In genomic region chr13:51833980-51834379, GRCh38 we compare ENCODE assay signal across 18 cellular contexts. TPM values are rescaled to one million over a fixed set of nuclear protein-coding genes. Genes with fewer than 3 reads are reported as not detected.
A peak's percentile ranks its signal among the peaks of the same experiment; 100 is the strongest.
DNase-seq lines count a peak whose midpoint lies in the region; ATAC-seq and TF ChIP-seq lines count a peak whose summit lies in the region.
"Had no signal": no experiment of that assay in that cellular context is flagged by ENCODE, and none has a peak within 500 bp of the region (broad histone marks: within the 10 kb centered on the region; RNA-seq: fewer than 3 reads in every experiment).

No MANE protein-coding gene starts in this region.

- no peak overlapping the region for H2BK15ac ChIP-seq in neuronal stem cell (ENCODE audit: low read length)

- H3K4me2 ChIP-seq in BLaER1 treated with 17β-estradiol and CSF1 and Interleukin-3, amounts not matched to agents 10 nM and 100 nM = peak overlapping the region; percentile 24 to 77 (median 60); a peak in 21 of 22 replicates
- H3K4me2 ChIP-seq in neuronal stem cell (ENCODE audit: insufficient read depth, low read length, poor library complexity, severe bottlenecking) = no peak overlapping the region

- H2AK5ac ChIP-seq in neuronal stem cell (ENCODE audit: low read depth, low read length) = peak overlapping the region; percentile 44

- no peaks in the 10 kb centered on the region for H3K36me3 ChIP-seq in BLaER1 treated with 17β-estradiol and CSF1 and Interleukin-3, amounts not matched to agents 10 nM and 100 nM
- no peaks in the 10 kb centered on the region for H3K36me3 ChIP-seq in neuronal stem cell (replicated peaks in 1 of 2; ENCODE audit: control insufficient read depth in 2 of 2, insufficient read depth in 2 of 2, low read length in 2 of 2)
- no peaks in the 10 kb centered on the region for H3K36me3 ChIP-seq in testis (ENCODE audit: low read depth, missing control alignments)

- 0 out of 22 replicates have a peak overlapping the region, but pooled peaks of 1 of the 11 experiments have one; percentile 14 for H3K27ac ChIP-seq in BLaER1 treated with 17β-estradiol and CSF1 and Interleukin-3, amounts not matched to agents 10 nM and 100 nM
- H3K27ac ChIP-seq in neuronal stem cell (replicated peaks; ENCODE audit: low read length) (no peak overlapping the region), testis (no peak overlapping the region)

- H3K4me1 ChIP-seq in BLaER1 treated with 17β-estradiol and CSF1 and Interleukin-3, amounts not matched to agents 10 nM and 100 nM = peaks cover 29 to 56% (median 43%) of the 10 kb centered on the region in 10 experiments
- H3K4me1 ChIP-seq in neuronal stem cell (ENCODE audit: control insufficient read depth in 2 of 2, insufficient read depth in 1 of 2, low read depth in 1 of 2, low read length in 2 of 2) (no peaks in the 10 kb centered on the region), testis (peaks cover 4% of the 10 kb centered on the region)

- peak; percentile 18 for DNase-seq in activated CD8-positive, alpha-beta T cell treated with anti-CD3 and anti-CD28 coated beads, Interleukin-2, amount 10 ng/mL, durations not matched to agents 7 days and 5 days
- no peak for DNase-seq in activated CD8-positive, alpha-beta T cell treated with anti-CD3 and anti-CD28 coated beads for 36 hours
- DNase-seq in NB4 (ENCODE audit: low read depth) = peak; percentile 61
- no peak for DNase-seq in neuronal stem cell (ENCODE audit: low spot score)
- DNase-seq in testis = no peak
- DNase-seq in posterior vena cava (ENCODE audit: low spot score) = no peak
- DNase-seq: 8988T; AML-193; CD4-positive, alpha-beta T cell; DMS153; DMS79 treated with DMSO at 0.1 percent for 48 hours; GDM1; HCEC 1CT; HFFc6 had no signal

- CTCF ChIA-PET in activated CD8-positive, alpha-beta T cell treated with anti-CD3 and anti-CD28 coated beads, Interleukin-2, amount 10 ng/mL, durations not matched to agents 7 days and 5 days (lab: Charles Lee) = interaction anchor here (0.8 to 9.4 kb wide), 9 partner anchors 8 to 178 kb away, joined by 3 to 251 read pairs (median 8); partner anchors contain the start of gene ALG11
- CTCF ChIA-PET in activated CD8-positive, alpha-beta T cell treated with anti-CD3 and anti-CD28 coated beads for 36 hours (lab: Charles Lee) = interaction anchor here (1.2 to 5.8 kb wide), 6 partner anchors 9 to 19 kb away, joined by 3 to 150 read pairs (median 5); partner anchors contain the start of gene TMEM272

- POLR2A ChIA-PET in activated CD8-positive, alpha-beta T cell treated with anti-CD3 and anti-CD28 coated beads, Interleukin-2, amount 10 ng/mL, durations not matched to agents 7 days and 5 days (lab: Charles Lee) = interaction anchor here (1.0 kb wide), 1 partner anchor 12 kb away, joined by 3 read pairs; no protein-coding TSS in a partner anchor
- POLR2A ChIA-PET in activated CD8-positive, alpha-beta T cell treated with anti-CD3 and anti-CD28 coated beads for 36 hours (lab: Charles Lee) = interaction anchor here (1.7 kb wide), 1 partner anchor 15 kb away, joined by 4 read pairs; no protein-coding TSS in a partner anchor

- no peak overlapping the region for H3K27ac Mint-ChIP-seq in activated CD8-positive, alpha-beta T cell treated with anti-CD3 and anti-CD28 coated beads, Interleukin-2, amount 10 ng/mL, durations not matched to agents 7 days and 5 days
- no peak overlapping the region for H3K27ac Mint-ChIP-seq in activated CD8-positive, alpha-beta T cell treated with anti-CD3 and anti-CD28 coated beads for 36 hours
- H3K27ac Mint-ChIP-seq: CD4-positive, alpha-beta T cell; HFFc6 had no signal

- no peak overlapping the region for H3K4me3 Mint-ChIP-seq in activated CD8-positive, alpha-beta T cell treated with anti-CD3 and anti-CD28 coated beads, Interleukin-2, amount 10 ng/mL, durations not matched to agents 7 days and 5 days
- no peak overlapping the region for H3K4me3 Mint-ChIP-seq in activated CD8-positive, alpha-beta T cell treated with anti-CD3 and anti-CD28 coated beads for 36 hours
- H3K4me3 Mint-ChIP-seq: CD4-positive, alpha-beta T cell; HFFc6 had no signal

- H2BK5ac ChIP-seq in neuronal stem cell (ENCODE audit: low read length) = no peak overlapping the region

- TF ChIP-seq CTCF in activated CD8-positive, alpha-beta T cell treated with anti-CD3 and anti-CD28 coated beads for 36 hours (IDR thresholded peaks at IDR 0.05) = no peak
- TF ChIP-seq CTCF in NB4 (IDR thresholded peaks at IDR 0.05; ENCODE audit: low read depth, low read length) (no peak), testis (IDR thresholded peaks at IDR 0.05) (no peak)

- no peak overlapping the region for H3K14ac ChIP-seq in neuronal stem cell (ENCODE audit: low read length)

- ATAC-seq in activated CD8-positive, alpha-beta T cell treated with anti-CD3 and anti-CD28 coated beads, Interleukin-2, amount 10 ng/mL, durations not matched to agents 7 days and 5 days = no peak
- ATAC-seq in activated CD8-positive, alpha-beta T cell treated with anti-CD3 and anti-CD28 coated beads for 36 hours = no peak
- no peak for ATAC-seq in GM21529 (IDR thresholded peaks at IDR 0.05; ENCODE audit: unreplicated experiment)
- ATAC-seq: HepG2 had no signal

- H3K9me3 Mint-ChIP-seq in activated CD8-positive, alpha-beta T cell treated with anti-CD3 and anti-CD28 coated beads, Interleukin-2, amount 10 ng/mL, durations not matched to agents 7 days and 5 days (ENCODE audit: insufficient read depth) = no peaks in the 10 kb centered on the region
- no peaks in the 10 kb centered on the region for H3K9me3 Mint-ChIP-seq in activated CD8-positive, alpha-beta T cell treated with anti-CD3 and anti-CD28 coated beads for 36 hours
- H3K9me3 Mint-ChIP-seq: CD4-positive, alpha-beta T cell; HFFc6 had no signal

- H3K79me1 ChIP-seq in neuronal stem cell (ENCODE audit: low read depth, low read length) = no peaks in the 10 kb centered on the region

- H3K18ac ChIP-seq in neuronal stem cell (ENCODE audit: low read length) = no peak overlapping the region

- peaks cover 52% of the 10 kb centered on the region for H3K4me1 Mint-ChIP-seq in activated CD8-positive, alpha-beta T cell treated with anti-CD3 and anti-CD28 coated beads, Interleukin-2, amount 10 ng/mL, durations not matched to agents 7 days and 5 days (ENCODE audit: low read depth)
- H3K4me1 Mint-ChIP-seq in activated CD8-positive, alpha-beta T cell treated with anti-CD3 and anti-CD28 coated beads for 36 hours (ENCODE audit: low read depth) = peaks cover 58% of the 10 kb centered on the region

- no peak overlapping the region for H3K9ac ChIP-seq in BLaER1 treated with 17β-estradiol and CSF1 and Interleukin-3, amounts not matched to agents 10 nM and 100 nM
- H3K9ac ChIP-seq in neuronal stem cell (ENCODE audit: low read depth, low read length, poor library complexity) = no peak overlapping the region

- no peak overlapping the region for H3K4me3 ChIP-seq in BLaER1 treated with 17β-estradiol and CSF1 and Interleukin-3, amounts not matched to agents 10 nM and 100 nM
- no peak overlapping the region for H3K4me3 ChIP-seq in NB4 (ENCODE audit: low read depth, low read length)
- H3K4me3 ChIP-seq in neuronal stem cell (ENCODE audit: low read length in 2 of 2) = no peak overlapping the region
- no peak overlapping the region for H3K4me3 ChIP-seq in testis

- H3K23ac ChIP-seq in neuronal stem cell (ENCODE audit: low read depth, low read length, poor library complexity) = no peak overlapping the region

- no CpG with 5 or more reads among the region's 10 CpGs for WGBS in neuronal stem cell (ENCODE audit: extremely low coverage in 2 of 2, insufficient read length in 2 of 2, insufficient replicate concordance in 1 of 2), 2 donors
- WGBS in testis, 2 donors = 85 to 88% methylated on average over 10 of the region's 10 CpGs

- no peak for TF ChIP-seq POLR2A in NB4 (IDR thresholded peaks at IDR 0.05; ENCODE audit: extremely low read depth, insufficient read length)
- no peak for TF ChIP-seq POLR2A in testis (IDR thresholded peaks at IDR 0.05)

- no peak overlapping the region for H3K4ac ChIP-seq in neuronal stem cell (ENCODE audit: low read length)

- H3K27me3 Mint-ChIP-seq in activated CD8-positive, alpha-beta T cell treated with anti-CD3 and anti-CD28 coated beads, Interleukin-2, amount 10 ng/mL, durations not matched to agents 7 days and 5 days (ENCODE audit: low read depth) = no peaks in the 10 kb centered on the region
- H3K27me3 Mint-ChIP-seq in activated CD8-positive, alpha-beta T cell treated with anti-CD3 and anti-CD28 coated beads for 36 hours = no peaks in the 10 kb centered on the region
- H3K27me3 Mint-ChIP-seq: CD4-positive, alpha-beta T cell had no signal

- intact Hi-C loops in activated CD8-positive, alpha-beta T cell treated with anti-CD3 and anti-CD28 coated beads for 36 hours (cut with micrococcal nuclease) = loop anchor here (2.0 kb wide), 1 partner anchor 19 kb away; no protein-coding TSS in a partner anchor
- intact Hi-C loops in testis (cut with DNase I; ENCODE audit: low total_unique reads) = no loop called here
- intact Hi-C loops in posterior vena cava (cut with DNase I) = no loop called here

- no peaks in the 10 kb centered on the region for H4K20me1 ChIP-seq in BLaER1 treated with 17β-estradiol and CSF1 and Interleukin-3, amounts not matched to agents 10 nM and 100 nM

- no peak overlapping the region for H2AFZ ChIP-seq in neuronal stem cell (ENCODE audit: low read length)

- H3K36me3 Mint-ChIP-seq in activated CD8-positive, alpha-beta T cell treated with anti-CD3 and anti-CD28 coated beads, Interleukin-2, amount 10 ng/mL, durations not matched to agents 7 days and 5 days (ENCODE audit: low read depth) = no peaks in the 10 kb centered on the region
- H3K36me3 Mint-ChIP-seq in activated CD8-positive, alpha-beta T cell treated with anti-CD3 and anti-CD28 coated beads for 36 hours (ENCODE audit: low read depth) = no peaks in the 10 kb centered on the region

- H3K27me3 ChIP-seq in BLaER1 treated with 17β-estradiol and CSF1 and Interleukin-3, amounts not matched to agents 10 nM and 100 nM = no peaks in the 10 kb centered on the region
- H3K27me3 ChIP-seq in neuronal stem cell (ENCODE audit: control insufficient read depth in 3 of 3, insufficient read depth in 3 of 3, low read depth in 1 of 3, low read length in 3 of 3) (peaks cover 0 to 25% (median 0%) of the 10 kb centered on the region in 3 experiments), testis (no peaks in the 10 kb centered on the region)

- H3K9me3 ChIP-seq in BLaER1 treated with 17β-estradiol and CSF1 and Interleukin-3, amounts not matched to agents 10 nM and 100 nM (replicated peaks in 1 of 11) = no peaks in the 10 kb centered on the region
- H3K9me3 ChIP-seq in neuronal stem cell (replicated peaks in 1 of 2; ENCODE audit: control insufficient read depth in 2 of 2, insufficient read depth in 1 of 2, low read depth in 1 of 2, low read length in 2 of 2) (no peaks in the 10 kb centered on the region), testis (no peaks in the 10 kb centered on the region)

- H4K91ac ChIP-seq in neuronal stem cell (ENCODE audit: low read depth, low read length, poor library complexity) = no peak overlapping the region

- no peak overlapping the region for H4K8ac ChIP-seq in neuronal stem cell (ENCODE audit: low read depth, low read length)

- H2BK12ac ChIP-seq in neuronal stem cell (ENCODE audit: low read length) = no peak overlapping the region

- no peak overlapping the region for H2BK120ac ChIP-seq in neuronal stem cell (ENCODE audit: low read depth, low read length)

RNA-seq across cellular contexts. Expression of gene TMEM272, which starts 11.0 kb away (rescaled TPM):
- total RNA-seq in activated CD8-positive, alpha-beta T cell treated with anti-CD3 and anti-CD28 coated beads, Interleukin-2, amount 10 ng/mL, durations not matched to agents 7 days and 5 days = under 1 TPM; 0.23 to 0.29 TPM
- under 1 TPM; 0.18 to 0.32 TPM for total RNA-seq in activated CD8-positive, alpha-beta T cell treated with anti-CD3 and anti-CD28 coated beads for 36 hours
- polyA plus RNA-seq in neuronal stem cell (2013, experiment 1 of 2) = 0.04 TPM
- 0.03 TPM for polyA plus RNA-seq in neuronal stem cell (2013, experiment 2 of 2)
- 1 to 10 TPM; 1.7 to 1.9 TPM for total RNA-seq in testis
- 0.50 TPM for polyA plus RNA-seq in testis (ENCODE audit: insufficient read depth, low read depth, low replicate concordance)
- total RNA-seq in posterior vena cava = under 1 TPM; 0.10 to 0.14 TPM
- total RNA-seq: H1, HFFc6 had no signal

RNA-seq across cellular contexts. Expression of gene CCDC70, which starts 27.8 kb away (rescaled TPM):
- total RNA-seq in activated CD8-positive, alpha-beta T cell treated with anti-CD3 and anti-CD28 coated beads, Interleukin-2, amount 10 ng/mL, durations not matched to agents 7 days and 5 days = not detected
- total RNA-seq in activated CD8-positive, alpha-beta T cell treated with anti-CD3 and anti-CD28 coated beads for 36 hours = under 1 TPM; 0.45 to 0.72 TPM
- not detected for polyA plus RNA-seq in neuronal stem cell (2013, experiment 1 of 2)
- polyA plus RNA-seq in neuronal stem cell (2013, experiment 2 of 2) = not detected
- total RNA-seq in testis (10 to 100 TPM; 35.7 to 82.2 TPM), posterior vena cava (not detected)
- polyA plus RNA-seq in testis (ENCODE audit: insufficient read depth, low read depth, low replicate concordance) = 175 TPM
- total RNA-seq: CD4-positive, alpha-beta T cell; H1; HFFc6 had no signal
- polyA plus RNA-seq: H1, HepG2 had no signal

RNA-seq across cellular contexts. Expression of gene DHRS12, which starts 30.0 kb away (rescaled TPM):
- 10 to 100 TPM in 1 of 2 experiments, 1 to 10 TPM in 1; 8.9 to 10.0 TPM for total RNA-seq in activated CD8-positive, alpha-beta T cell treated with anti-CD3 and anti-CD28 coated beads, Interleukin-2, amount 10 ng/mL, durations not matched to agents 7 days and 5 days
- 1 to 10 TPM; 6.6 to 6.7 TPM for total RNA-seq in activated CD8-positive, alpha-beta T cell treated with anti-CD3 and anti-CD28 coated beads for 36 hours
- polyA plus RNA-seq in neuronal stem cell (2013, experiment 1 of 2) = 18.5 TPM
- 20.4 TPM for polyA plus RNA-seq in neuronal stem cell (2013, experiment 2 of 2)
- total RNA-seq in testis (10 to 100 TPM; 11.4 to 16.8 TPM), posterior vena cava (10 to 100 TPM in 1 of 2 donors, 1 to 10 TPM in 1; 9.9 to 11.1 TPM)
- polyA plus RNA-seq in testis (ENCODE audit: insufficient read depth, low read depth, low replicate concordance) = 15.9 TPM

Comparison
In these comparisons a context has a peak if more than half of its experiments do, and no peak if none do; other contexts are left out.
1. DNase-seq: peak in activated CD8-positive, alpha-beta T cell treated with anti-CD3 and anti-CD28 coated beads, Interleukin-2, amount 10 ng/mL, durations not matched to agents 7 days and 5 days (single experiment) and NB4 (single experiment); none in activated CD8-positive, alpha-beta T cell treated with anti-CD3 and anti-CD28 coated beads for 36 hours (single experiment), neuronal stem cell (single experiment), testis (single experiment) and posterior vena cava (single experiment).
2. RNA of gene CCDC70, which starts 27.8 kb away (total RNA-seq): 35.7 to 82.2 TPM in testis; 0.45 to 0.72 TPM in activated CD8-positive, alpha-beta T cell treated with anti-CD3 and anti-CD28 coated beads for 36 hours, not detected in activated CD8-positive, alpha-beta T cell treated with anti-CD3 and anti-CD28 coated beads, Interleukin-2, amount 10 ng/mL, durations not matched to agents 7 days and 5 days and not detected in posterior vena cava; every median in the first group is over 10 times any median in the second.